ENCODE assay signal across 10 cellular contexts in genomic region chr12:89179983-89180382, GRCh38.
DNase-seq lines count a peak whose midpoint lies in the region; ATAC-seq and TF ChIP-seq lines count a peak whose summit lies in the region.
"Had no signal": no experiment of that assay in that cellular context is flagged by ENCODE, and none has a peak within 500 bp of the region (broad histone marks: within the 10 kb centered on the region; RNA-seq: fewer than 3 reads in every experiment).

No MANE protein-coding gene starts in this region.

- peak overlapping the region in 8 of 11 experiments; percentile 20 to 73 (median 60); a peak in 14 of 22 replicates for H3K4me2 ChIP-seq in BLaER1 treated with 17β-estradiol and CSF1 and Interleukin-3, amounts not matched to agents 10 nM and 100 nM

- TF ChIP-seq CTCF in LNCaP clone FGC (IDR thresholded peaks at IDR 0.05; ENCODE audit: control insufficient read depth, extremely low read depth, insufficient read depth) = no peak
- TF ChIP-seq CTCF in lower lobe of right lung (IDR thresholded peaks at IDR 0.05) = no peak
- TF ChIP-seq CTCF in Peyer's patch (IDR thresholded peaks at IDR 0.05) = no peak

- peak overlapping the region in 4 of 11 experiments; percentile 37 to 64 (median 46); a peak in 7 of 22 replicates for H3K9ac ChIP-seq in BLaER1 treated with 17β-estradiol and CSF1 and Interleukin-3, amounts not matched to agents 10 nM and 100 nM
- peak overlapping the region; percentile 71 for H3K9ac ChIP-seq in adipocyte (ENCODE audit: low read length)

- no peaks in the 10 kb centered on the region; a peak in 1 of 22 replicates for H3K9me3 ChIP-seq in BLaER1 treated with 17β-estradiol and CSF1 and Interleukin-3, amounts not matched to agents 10 nM and 100 nM (replicated peaks in 1 of 11)
- no peaks in the 10 kb centered on the region for H3K9me3 ChIP-seq in adipocyte (ENCODE audit: control insufficient read depth, low read length)
- no peaks in the 10 kb centered on the region for H3K9me3 ChIP-seq in lower lobe of right lung
- H3K9me3 ChIP-seq in Peyer's patch = no peaks in the 10 kb centered on the region
- H3K9me3 ChIP-seq: ovary had no signal

- intact Hi-C loops in lower lobe of right lung (cut with DNase I) = no loop called here

- H4K20me1 ChIP-seq in BLaER1 treated with 17β-estradiol and CSF1 and Interleukin-3, amounts not matched to agents 10 nM and 100 nM = no peaks in the 10 kb centered on the region

- peak; percentile 54 for DNase-seq in LNCaP clone FGC (ENCODE audit: low read depth)
- DNase-seq in adipocyte (ENCODE audit: low read depth) = peak; percentile 94
- DNase-seq in lower lobe of right lung = no peak
- DNase-seq in Peyer's patch = no peak
- DNase-seq in stimulated activated CD4-positive, alpha-beta T cell treated with anti-CD3 and anti-CD28 coated beads, Interleukin-12 subunit alpha, Interleukin-12 subunit beta, amount 100 ng/mL, for 4 hours = no peak
- DNase-seq: NCI-H1694 had no signal

- ATAC-seq in lower lobe of right lung (peak; percentile 64 to 81), GM18505 (IDR thresholded peaks at IDR 0.05; ENCODE audit: unreplicated experiment) (no peak), HG03175 (IDR thresholded peaks at IDR 0.05; ENCODE audit: unreplicated experiment) (no peak)

- H3K4me3 ChIP-seq in BLaER1 treated with 17β-estradiol and CSF1 and Interleukin-3, amounts not matched to agents 10 nM and 100 nM = no peak overlapping the region
- H3K4me3 ChIP-seq in LNCaP clone FGC (ENCODE audit: low read depth, low read length) (no peak overlapping the region), adipocyte (ENCODE audit: low read length) (no peak overlapping the region), lower lobe of right lung (no peak overlapping the region), Peyer's patch (no peak overlapping the region)
- H3K4me3 ChIP-seq: ovary had no signal

- peaks cover 0 to 90% (median 44%) of the 10 kb centered on the region in 10 experiments; a peak in 14 of 20 replicates for H3K4me1 ChIP-seq in BLaER1 treated with 17β-estradiol and CSF1 and Interleukin-3, amounts not matched to agents 10 nM and 100 nM
- H3K4me1 ChIP-seq in adipocyte (ENCODE audit: control insufficient read depth, insufficient read depth, low read length) (peaks cover 51% of the 10 kb centered on the region), lower lobe of right lung (peaks cover 23% of the 10 kb centered on the region), Peyer's patch (no peaks in the 10 kb centered on the region)

- H3K36me3 ChIP-seq in BLaER1 treated with 17β-estradiol and CSF1 and Interleukin-3, amounts not matched to agents 10 nM and 100 nM = no peaks in the 10 kb centered on the region
- no peaks in the 10 kb centered on the region for H3K36me3 ChIP-seq in adipocyte (ENCODE audit: control insufficient read depth, insufficient read depth, low read length, severe bottlenecking)
- H3K36me3 ChIP-seq in lower lobe of right lung = no peaks in the 10 kb centered on the region
- H3K36me3 ChIP-seq in Peyer's patch = no peaks in the 10 kb centered on the region
- H3K36me3 ChIP-seq: ovary had no signal

- H3K27ac ChIP-seq in BLaER1 treated with 17β-estradiol and CSF1 and Interleukin-3, amounts not matched to agents 10 nM and 100 nM = peak overlapping the region in 7 of 11 experiments; percentile 58 to 84 (median 72); a peak in 14 of 22 replicates
- no peak overlapping the region for H3K27ac ChIP-seq in lower lobe of right lung
- no peak overlapping the region for H3K27ac ChIP-seq in Peyer's patch
- H3K27ac ChIP-seq: ovary had no signal

- H3K27me3 ChIP-seq in BLaER1 treated with 17β-estradiol and CSF1 and Interleukin-3, amounts not matched to agents 10 nM and 100 nM = no peaks in the 10 kb centered on the region
- H3K27me3 ChIP-seq in adipocyte (replicated peaks; ENCODE audit: control insufficient read depth, insufficient read depth, low read length) (no peaks in the 10 kb centered on the region), lower lobe of right lung (ENCODE audit: low read depth) (no peaks in the 10 kb centered on the region), Peyer's patch (no peaks in the 10 kb centered on the region)
- H3K27me3 ChIP-seq: ovary had no signal

- TF ChIP-seq POLR2A in Peyer's patch (IDR thresholded peaks at IDR 0.05) = no peak
- no peak for TF ChIP-seq POLR2A in GM18505 (IDR thresholded peaks at IDR 0.05; ENCODE audit: borderline replicate concordance, extremely low read depth, insufficient read depth, insufficient read length)

Comparison
In these comparisons a context has a peak if more than half of its experiments do, and no peak if none do; other contexts are left out.
1. H3K27ac ChIP-seq: peak in BLaER1 treated with 17β-estradiol and CSF1 and Interleukin-3, amounts not matched to agents 10 nM and 100 nM (7 of 11); none in lower lobe of right lung (single experiment) and Peyer's patch (0 of 4).
2. DNase-seq: peak in LNCaP clone FGC (single experiment) and adipocyte (single experiment); none in lower lobe of right lung (single experiment), Peyer's patch (0 of 3) and stimulated activated CD4-positive, alpha-beta T cell treated with anti-CD3 and anti-CD28 coated beads, Interleukin-12 subunit alpha, Interleukin-12 subunit beta, amount 100 ng/mL, for 4 hours (single experiment).
3. ATAC-seq: peak in lower lobe of right lung (2 of 2); none in GM18505 (single experiment) and HG03175 (single experiment).